8 cellular contexts compared by ENCODE assay signal in the genomic region with DNA sequence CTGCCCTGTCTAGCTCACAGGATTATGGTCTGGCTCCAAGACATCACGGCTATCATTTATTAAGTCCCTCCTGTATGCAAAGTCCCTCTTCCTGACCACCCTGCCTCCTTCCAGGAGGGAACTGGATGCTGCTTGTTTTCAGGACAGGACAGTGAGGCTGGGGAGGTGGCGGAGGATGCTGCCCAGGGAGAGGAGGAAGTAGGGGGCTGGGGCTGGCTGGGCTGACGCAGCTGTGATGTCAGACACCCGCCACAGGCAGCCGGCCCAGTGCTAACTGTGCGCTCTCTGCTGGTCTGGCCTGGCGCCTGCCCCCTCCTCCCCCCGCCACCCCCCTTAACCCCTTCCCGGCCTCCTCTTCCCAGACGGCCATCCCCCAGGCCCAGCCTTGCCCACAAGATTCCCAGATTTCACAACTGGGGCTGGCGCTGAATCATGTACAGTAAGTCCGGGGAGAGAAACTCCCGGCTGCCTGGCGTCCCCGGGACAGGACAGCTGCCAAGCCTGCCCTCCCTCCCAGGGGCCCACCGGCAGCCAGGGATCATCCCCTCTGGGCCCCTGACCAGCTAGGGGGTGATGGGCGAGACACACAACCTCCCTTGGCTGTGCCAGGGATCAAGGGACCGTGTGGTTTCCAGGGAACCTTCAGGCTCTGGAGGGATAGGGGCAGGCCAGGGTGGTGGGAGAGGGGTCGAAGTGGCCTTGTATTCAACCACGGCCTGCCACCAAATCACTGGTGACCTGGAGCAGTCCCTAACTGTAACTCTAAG.
A peak's percentile ranks its signal among the peaks of the same experiment; 100 is the strongest.
DNase-seq lines count a peak whose midpoint lies in the region; ATAC-seq and TF ChIP-seq lines count a peak whose summit lies in the region.

No MANE protein-coding gene starts in this region.

- H3K27ac ChIP-seq in WERI-Rb-1, result peak overlapping the region; percentile 82
- H3K27ac ChIP-seq in ovary, result peak overlapping the region; percentile 84 to 97

- DNase-seq in HS-5 (ENCODE audit: low read depth) (peak; percentile 100), WERI-Rb-1 (peak; percentile 85), Right ventricle myocardium superior (peak; percentile 94), ovary (peak; percentile 92 to 97 (median 95))
- no peak for DNase-seq in activated CD8-positive, alpha-beta memory T cell treated with anti-CD3 and anti-CD28 coated beads, Interleukin-2, amount 50 U/mL, for 4 hours

- no peaks in the 10 kb centered on the region for H3K36me3 ChIP-seq in WERI-Rb-1
- H3K36me3 ChIP-seq in ovary, result no peaks in the 10 kb centered on the region

- peak overlapping the region; percentile 39 for H3K4me3 ChIP-seq in WERI-Rb-1 (ENCODE audit: low read depth, low read length)
- no peak overlapping the region for H3K4me3 ChIP-seq in ovary

- peak; percentile 75 for TF ChIP-seq EP300 in ovary (IDR thresholded peaks at IDR 0.05)

- intact Hi-C loops in Right ventricle myocardium superior (cut with DNase I) (loop anchor here (10.0 kb wide), 1 partner anchor 146 kb away; no protein-coding TSS in a partner anchor), ovary (cut with DNase I) (loop anchor here in 3 of 4 donors (5.0 kb wide), 3 partner anchors 86 to 116 kb away; a partner anchor contains a TSS)

- ATAC-seq in Right ventricle myocardium superior (ENCODE audit: poor library complexity), result peak; percentile 72
- ATAC-seq in GM21515 (IDR thresholded peaks at IDR 0.05; ENCODE audit: unreplicated experiment), result no peak
- no peak for ATAC-seq in HG03095 (IDR thresholded peaks at IDR 0.05; ENCODE audit: unreplicated experiment)
- no peak for ATAC-seq in HG02981 (IDR thresholded peaks at IDR 0.05; ENCODE audit: unreplicated experiment)

- peak; percentile 39; the same call in 1 of the 2 replicates for TF ChIP-seq CTCF in WERI-Rb-1 (IDR thresholded peaks at IDR 0.05; ENCODE audit: low read depth, low read length)
- no peak for TF ChIP-seq CTCF in ovary (IDR thresholded peaks at IDR 0.05)

- WGBS in ovary, 3 donors, result 4 to 6% (median 5%) methylated on average over 18 to 20 of the region's 20 CpGs

- peak; percentile 71 for TF ChIP-seq POLR2A in ovary (IDR thresholded peaks at IDR 0.05)

- H3K27me3 ChIP-seq in WERI-Rb-1 (ENCODE audit: insufficient read depth, low read depth, severe bottlenecking) (no peaks in the 10 kb centered on the region), ovary (no peaks in the 10 kb centered on the region)

- peaks cover 36% of the 10 kb centered on the region for H3K4me1 ChIP-seq in ovary (ENCODE audit: insufficient read depth)

- no peaks in the 10 kb centered on the region for H3K9me3 ChIP-seq in WERI-Rb-1 (ENCODE audit: severe bottlenecking)
- no peaks in the 10 kb centered on the region for H3K9me3 ChIP-seq in ovary
